In genomic region chr7:149761307-149761706, GRCh38 we compare ENCODE assay signal across 26 cellular contexts.
"Had no signal": no experiment of that assay in that cellular context is flagged by ENCODE, and none has a peak within 500 bp of the region (broad histone marks: within the 10 kb centered on the region; RNA-seq: fewer than 3 reads in every experiment).

No MANE protein-coding gene starts in this region.

- H3K36me3 ChIP-seq: colonic mucosa, gastrocnemius medialis had no signal

- H3K4me3 ChIP-seq: colonic mucosa, coronary artery, dorsolateral prefrontal cortex, esophagus muscularis mucosa, esophagus squamous epithelium, gastrocnemius medialis, gastroesophageal sphincter, heart left ventricle, heart right ventricle had no signal

- H3K4me1 ChIP-seq: colonic mucosa, esophagus muscularis mucosa, gastrocnemius medialis, gastroesophageal sphincter had no signal

- ATAC-seq: effector memory CD8-positive, alpha-beta T cell; esophagus mucosa; gastrocnemius medialis; gastroesophageal sphincter; heart left ventricle; heart right ventricle had no signal

- DNase-seq: colonic mucosa; cortex of kidney; dermis blood vessel endothelial cell; dorsolateral prefrontal cortex; effector CD4-positive, alpha-beta T cell; effector CD8-positive, alpha-beta T cell; effector memory CD4-positive, alpha-beta T cell; effector memory CD8-positive, alpha-beta T cell; endodermal cell; esophagus squamous epithelium; foreskin fibroblast; foreskin melanocyte; gastrocnemius medialis; glutamatergic neuron; head of caudate nucleus; heart left ventricle; heart right ventricle had no signal

- H3K9me3 ChIP-seq: colonic mucosa, esophagus muscularis mucosa, esophagus squamous epithelium, gastrocnemius medialis, gastroesophageal sphincter, heart left ventricle, heart right ventricle had no signal

- FAIRE-seq: colon, endometrium, endothelial cell of umbilical vein, frontal cortex had no signal

- H3K27ac ChIP-seq: colonic mucosa, coronary artery, dorsolateral prefrontal cortex, epithelial cell of prostate, esophagus muscularis mucosa, esophagus squamous epithelium, gastrocnemius medialis, gastroesophageal sphincter, heart left ventricle, heart right ventricle had no signal
